Comparison of ENCODE assay signal across 26 cellular contexts in genomic region chr22:50222508-50222907, GRCh38.
"Had no signal": no experiment of that assay in that cellular context is flagged by ENCODE, and none has a peak within 500 bp of the region (broad histone marks: within the 10 kb centered on the region; RNA-seq: fewer than 3 reads in every experiment).

No MANE protein-coding gene starts in this region.

- H3K4me1 ChIP-seq: SJCRH30 had no signal

- H3K27me3 Mint-ChIP-seq: activated CD4-positive, alpha-beta T cell treated with anti-CD3 and anti-CD28 coated beads, Interleukin-2, amount 10 ng/mL, durations not matched to agents 24 days and 14 days; activated CD8-positive, alpha-beta T cell treated with anti-CD3 and anti-CD28 coated beads for 36 hours; activated naive CD8-positive, alpha-beta T cell treated with anti-CD3 and anti-CD28 coated beads for 36 hours; activated T-helper 17 cell treated with anti-CD3 and anti-CD28 coated beads, Interleukin-2, amount 50 U/mL, for 72 hours had no signal

- H3K4me3 Mint-ChIP-seq: activated CD4-positive, alpha-beta T cell treated with anti-CD3 and anti-CD28 coated beads, Interleukin-2, amount 10 ng/mL, durations not matched to agents 24 days and 14 days; activated CD8-positive, alpha-beta T cell treated with anti-CD3 and anti-CD28 coated beads for 36 hours; activated naive CD8-positive, alpha-beta T cell treated with anti-CD3 and anti-CD28 coated beads for 36 hours; activated T-cell treated with anti-CD3 and anti-CD28 coated beads, Interleukin-2, amount 50 U/mL, for 72 hours; activated T-helper 17 cell treated with anti-CD3 and anti-CD28 coated beads, Interleukin-2, amount 50 U/mL, for 72 hours had no signal

- H3K4me3 ChIP-seq: SJCRH30, SK-N-MC had no signal

- H3K27ac ChIP-seq: brain microvascular endothelial cell, SJCRH30, SK-N-MC had no signal

- H3K9me3 ChIP-seq: SJCRH30 had no signal

- H3K9me3 Mint-ChIP-seq: activated CD4-positive, alpha-beta T cell treated with anti-CD3 and anti-CD28 coated beads, Interleukin-2, amount 10 ng/mL, durations not matched to agents 24 days and 14 days; activated CD8-positive, alpha-beta T cell treated with anti-CD3 and anti-CD28 coated beads for 36 hours; activated naive CD8-positive, alpha-beta T cell treated with anti-CD3 and anti-CD28 coated beads for 36 hours; activated T-cell treated with anti-CD3 and anti-CD28 coated beads, Interleukin-2, amount 50 U/mL, for 72 hours; activated T-helper 17 cell treated with anti-CD3 and anti-CD28 coated beads, Interleukin-2, amount 50 U/mL, for 72 hours had no signal

- ATAC-seq: activated CD8-positive, alpha-beta T cell treated with anti-CD3 and anti-CD28 coated beads for 36 hours; activated T-cell treated with anti-CD3 and anti-CD28 coated beads, Interleukin-2, amount 50 U/mL, for 72 hours; activated T-helper 17 cell treated with anti-CD3 and anti-CD28 coated beads, Interleukin-2, amount 50 U/mL, for 72 hours; Panc1 had no signal

- H3K27me3 ChIP-seq: brain microvascular endothelial cell, SJCRH30 had no signal

- H3K27ac Mint-ChIP-seq: activated CD4-positive, alpha-beta T cell treated with anti-CD3 and anti-CD28 coated beads, Interleukin-2, amount 10 ng/mL, durations not matched to agents 24 days and 14 days; activated CD8-positive, alpha-beta T cell treated with anti-CD3 and anti-CD28 coated beads for 36 hours; activated naive CD8-positive, alpha-beta T cell treated with anti-CD3 and anti-CD28 coated beads for 36 hours; activated T-cell treated with anti-CD3 and anti-CD28 coated beads, Interleukin-2, amount 50 U/mL, for 72 hours; activated T-helper 17 cell treated with anti-CD3 and anti-CD28 coated beads, Interleukin-2, amount 50 U/mL, for 72 hours had no signal

- H3K4me1 Mint-ChIP-seq: activated CD4-positive, alpha-beta T cell treated with anti-CD3 and anti-CD28 coated beads, Interleukin-2, amount 10 ng/mL, durations not matched to agents 24 days and 14 days; activated naive CD8-positive, alpha-beta T cell treated with anti-CD3 and anti-CD28 coated beads for 36 hours; activated T-helper 17 cell treated with anti-CD3 and anti-CD28 coated beads, Interleukin-2, amount 50 U/mL, for 72 hours had no signal

- DNase-seq: activated CD4-positive, alpha-beta T cell treated with anti-CD3 and anti-CD28 coated beads, Interleukin-2, amount 10 ng/mL, durations not matched to agents 24 days and 14 days; activated CD4-positive, alpha-beta T cell treated with anti-CD3 and anti-CD28 coated beads, Interleukin-2, amount 50 U/mL, for 4 hours; activated CD8-positive, alpha-beta T cell treated with anti-CD3 and anti-CD28 coated beads for 36 hours; activated effector memory CD4-positive, alpha-beta T cell treated with anti-CD3 and anti-CD28 coated beads, Interleukin-2, amount 50 U/mL, for 16 hours; activated naive CD4-positive, alpha-beta T cell; activated naive CD4-positive, alpha-beta T cell treated with anti-CD3 and anti-CD28 coated beads, Interleukin-2, amount 50 U/mL, for 16 hours; activated naive CD8-positive, alpha-beta T cell treated with anti-CD3 and anti-CD28 coated beads for 36 hours; activated T-cell treated with anti-CD3 and anti-CD28 coated beads, Interleukin-2, amount 50 U/mL, for 1 hour; activated T-cell treated with anti-CD3 and anti-CD28 coated beads, Interleukin-2, amount 50 U/mL, for 72 hours; amniotic stem cell; brain microvascular endothelial cell; central memory CD4-positive, alpha-beta T cell; Karpas-422; KBM-7; NCI-H1105; NCI-H1417 treated with DMSO at 0.1 percent for 48 hours; NCI-H1930; NCI-H2081 treated with DMSO at 0.1 percent for 48 hours; NCI-H345; NCI-H524 treated with DMSO at 0.1 percent for 48 hours; Right ventricle myocardium superior; SJCRH30; T1000 had no signal
